ENCODE assay signal across 13 cellular contexts in genomic region chr19:49432141-49433073, GRCh38. TPM values are rescaled to one million over a fixed set of nuclear protein-coding genes. Genes with fewer than 3 reads are reported as not detected.
DNase-seq lines count a peak whose midpoint lies in the region; ATAC-seq lines count a peak whose summit lies in the region.
"Had no signal": no experiment of that assay in that cellular context is flagged by ENCODE, and none has a peak within 500 bp of the region (broad histone marks: within the 10 kb centered on the region; RNA-seq: fewer than 3 reads in every experiment).

No MANE protein-coding gene starts in this region.

- H3K27me3 Mint-ChIP-seq in activated naive CD8-positive, alpha-beta T cell treated with anti-CD3 and anti-CD28 coated beads, Interleukin-2, amount 10 ng/mL, durations not matched to agents 7 days and 5 days = peaks cover 90% of the 10 kb centered on the region
- peaks cover 100% of the 10 kb centered on the region for H3K27me3 Mint-ChIP-seq in activated naive CD8-positive, alpha-beta T cell treated with anti-CD3 and anti-CD28 coated beads for 36 hours
- H3K27me3 Mint-ChIP-seq in T-helper 2 cell treated with Interferon-gamma antibody and Interleukin-4, amounts not matched to agents 5 μg/mL and 100 μg/mL, for 36 hours (ENCODE audit: low read depth) = peaks cover 85% of the 10 kb centered on the region

- H3K4me3 Mint-ChIP-seq in activated naive CD8-positive, alpha-beta T cell treated with anti-CD3 and anti-CD28 coated beads, Interleukin-2, amount 10 ng/mL, durations not matched to agents 7 days and 5 days = peak overlapping the region; percentile 54
- no peak overlapping the region for H3K4me3 Mint-ChIP-seq in activated naive CD8-positive, alpha-beta T cell treated with anti-CD3 and anti-CD28 coated beads for 36 hours
- H3K4me3 Mint-ChIP-seq in T-helper 2 cell treated with Interferon-gamma antibody and Interleukin-4, amounts not matched to agents 5 μg/mL and 100 μg/mL, for 36 hours = peak overlapping the region; percentile 42
- peak overlapping the region; percentile 17 for H3K4me3 Mint-ChIP-seq in stimulated activated effector memory CD8-positive, alpha-beta T cell treated with anti-CD3 and anti-CD28 coated beads, Interleukin-12 subunit alpha, Interleukin-12 subunit beta, amount 100 ng/mL, for 72 hours

- H3K4me1 Mint-ChIP-seq in activated naive CD8-positive, alpha-beta T cell treated with anti-CD3 and anti-CD28 coated beads, Interleukin-2, amount 10 ng/mL, durations not matched to agents 7 days and 5 days = peaks cover 30% of the 10 kb centered on the region
- H3K4me1 Mint-ChIP-seq in activated naive CD8-positive, alpha-beta T cell treated with anti-CD3 and anti-CD28 coated beads for 36 hours = peaks cover 29% of the 10 kb centered on the region
- H3K4me1 Mint-ChIP-seq in T-helper 2 cell treated with Interferon-gamma antibody and Interleukin-4, amounts not matched to agents 5 μg/mL and 100 μg/mL, for 36 hours (ENCODE audit: low read depth) = peaks cover 31% of the 10 kb centered on the region
- H3K4me1 Mint-ChIP-seq in stimulated activated effector memory CD8-positive, alpha-beta T cell treated with anti-CD3 and anti-CD28 coated beads, Interleukin-12 subunit alpha, Interleukin-12 subunit beta, amount 100 ng/mL, for 72 hours = peaks cover 63% of the 10 kb centered on the region

- no peaks in the 10 kb centered on the region for H3K36me3 ChIP-seq in iPS DF 6.9 (ENCODE audit: control insufficient read depth, insufficient read depth, low read length)
- H3K36me3 ChIP-seq: BE2C had no signal

- peaks cover 16% of the 10 kb centered on the region for H3K4me1 ChIP-seq in iPS DF 6.9 (ENCODE audit: control insufficient read depth, insufficient read depth, low read length)
- H3K4me1 ChIP-seq: BE2C had no signal

- DNase-seq in activated naive CD8-positive, alpha-beta T cell treated with anti-CD3 and anti-CD28 coated beads, Interleukin-2, amount 10 ng/mL, durations not matched to agents 7 days and 5 days = no peak
- DNase-seq in activated naive CD8-positive, alpha-beta T cell treated with anti-CD3 and anti-CD28 coated beads for 36 hours = no peak
- DNase-seq in T-helper 2 cell treated with Interferon-gamma antibody and Interleukin-4, amounts not matched to agents 5 μg/mL and 100 μg/mL, for 36 hours (ENCODE audit: low spot score) = no peak
- DNase-seq in iPS DF 6.9 (ENCODE audit: low read depth, low spot score) (no peak), amygdala (lab: John Stamatoyannopoulos, UW) (no peak)
- no peak for DNase-seq in stimulated activated effector memory CD8-positive, alpha-beta T cell treated with anti-CD3 and anti-CD28 coated beads, Interleukin-12 subunit alpha, Interleukin-12 subunit beta, amount 100 ng/mL, for 72 hours (ENCODE audit: low spot score in 2 of 2)
- DNase-seq: NCI-H345, psoas muscle had no signal

- H3K27me3 ChIP-seq in iPS DF 6.9 (ENCODE audit: control insufficient read depth, insufficient read depth, low read length) = peaks cover 5% of the 10 kb centered on the region; the same call in 1 of the 2 replicates

- H3K27ac Mint-ChIP-seq in activated naive CD8-positive, alpha-beta T cell treated with anti-CD3 and anti-CD28 coated beads, Interleukin-2, amount 10 ng/mL, durations not matched to agents 7 days and 5 days = no peak overlapping the region
- no peak overlapping the region for H3K27ac Mint-ChIP-seq in activated naive CD8-positive, alpha-beta T cell treated with anti-CD3 and anti-CD28 coated beads for 36 hours
- H3K27ac Mint-ChIP-seq in T-helper 2 cell treated with Interferon-gamma antibody and Interleukin-4, amounts not matched to agents 5 μg/mL and 100 μg/mL, for 36 hours = no peak overlapping the region
- no peak overlapping the region for H3K27ac Mint-ChIP-seq in stimulated activated effector memory CD8-positive, alpha-beta T cell treated with anti-CD3 and anti-CD28 coated beads, Interleukin-12 subunit alpha, Interleukin-12 subunit beta, amount 100 ng/mL, for 72 hours

- H3K36me3 Mint-ChIP-seq in activated naive CD8-positive, alpha-beta T cell treated with anti-CD3 and anti-CD28 coated beads, Interleukin-2, amount 10 ng/mL, durations not matched to agents 7 days and 5 days = no peaks in the 10 kb centered on the region
- H3K36me3 Mint-ChIP-seq in activated naive CD8-positive, alpha-beta T cell treated with anti-CD3 and anti-CD28 coated beads for 36 hours = peaks cover 2% of the 10 kb centered on the region
- no peaks in the 10 kb centered on the region for H3K36me3 Mint-ChIP-seq in T-helper 2 cell treated with Interferon-gamma antibody and Interleukin-4, amounts not matched to agents 5 μg/mL and 100 μg/mL, for 36 hours (ENCODE audit: low read depth)
- H3K36me3 Mint-ChIP-seq in stimulated activated effector memory CD8-positive, alpha-beta T cell treated with anti-CD3 and anti-CD28 coated beads, Interleukin-12 subunit alpha, Interleukin-12 subunit beta, amount 100 ng/mL, for 72 hours = peaks cover 4% of the 10 kb centered on the region

- H3K4me3 ChIP-seq in iPS DF 6.9 (ENCODE audit: low read length) = peak overlapping the region; percentile 45; the same call in 1 of the 2 replicates
- H3K4me3 ChIP-seq: psoas muscle had no signal

- peak; percentile 67 for ATAC-seq in activated naive CD8-positive, alpha-beta T cell treated with anti-CD3 and anti-CD28 coated beads, Interleukin-2, amount 10 ng/mL, durations not matched to agents 7 days and 5 days (ENCODE audit: low read depth)
- peak; percentile 57 for ATAC-seq in stimulated activated effector memory CD8-positive, alpha-beta T cell treated with anti-CD3 and anti-CD28 coated beads, Interleukin-12 subunit alpha, Interleukin-12 subunit beta, amount 100 ng/mL, for 72 hours
- ATAC-seq in GM18858 (IDR thresholded peaks at IDR 0.05; ENCODE audit: unreplicated experiment) (no peak), GM18498 (IDR thresholded peaks at IDR 0.05; ENCODE audit: unreplicated experiment) (no peak)
- ATAC-seq: Panc1, psoas muscle had no signal

- POLR2A ChIA-PET in activated naive CD8-positive, alpha-beta T cell treated with anti-CD3 and anti-CD28 coated beads, Interleukin-2, amount 10 ng/mL, durations not matched to agents 7 days and 5 days (lab: Charles Lee) = interaction anchor here (1.0 kb wide), 1 partner anchor 31 kb away, joined by 3 read pairs; no protein-coding TSS in a partner anchor

- no peaks in the 10 kb centered on the region for H3K9me3 Mint-ChIP-seq in activated naive CD8-positive, alpha-beta T cell treated with anti-CD3 and anti-CD28 coated beads, Interleukin-2, amount 10 ng/mL, durations not matched to agents 7 days and 5 days
- no peaks in the 10 kb centered on the region for H3K9me3 Mint-ChIP-seq in activated naive CD8-positive, alpha-beta T cell treated with anti-CD3 and anti-CD28 coated beads for 36 hours
- H3K9me3 Mint-ChIP-seq in T-helper 2 cell treated with Interferon-gamma antibody and Interleukin-4, amounts not matched to agents 5 μg/mL and 100 μg/mL, for 36 hours = no peaks in the 10 kb centered on the region
- no peaks in the 10 kb centered on the region for H3K9me3 Mint-ChIP-seq in stimulated activated effector memory CD8-positive, alpha-beta T cell treated with anti-CD3 and anti-CD28 coated beads, Interleukin-12 subunit alpha, Interleukin-12 subunit beta, amount 100 ng/mL, for 72 hours

- WGBS in iPS DF 6.9 (ENCODE audit: insufficient coverage, insufficient read length) = no CpG with 5 or more reads among the region's 63 CpGs

- H3K27ac ChIP-seq in iPS DF 6.9 (ENCODE audit: low read length) = no peak overlapping the region
- H3K27ac ChIP-seq: psoas muscle had no signal

- H3K9me3 ChIP-seq in iPS DF 6.9 (ENCODE audit: control insufficient read depth, insufficient read depth, low read length) = no peaks in the 10 kb centered on the region
- H3K9me3 ChIP-seq: BE2C, psoas muscle had no signal

RNA-seq across cellular contexts. Expression of gene GFY, which starts 7.2 kb away (rescaled TPM):
- total RNA-seq in activated naive CD8-positive, alpha-beta T cell treated with anti-CD3 and anti-CD28 coated beads, Interleukin-2, amount 10 ng/mL, durations not matched to agents 7 days and 5 days = not detected
- not detected for total RNA-seq in activated naive CD8-positive, alpha-beta T cell treated with anti-CD3 and anti-CD28 coated beads for 36 hours
- total RNA-seq: MCF 10A, psoas muscle had no signal

RNA-seq across cellular contexts. Expression of gene SLC17A7, which starts 8.9 kb away (rescaled TPM):
- under 1 TPM; 0.14 to 0.25 TPM for total RNA-seq in activated naive CD8-positive, alpha-beta T cell treated with anti-CD3 and anti-CD28 coated beads, Interleukin-2, amount 10 ng/mL, durations not matched to agents 7 days and 5 days
- total RNA-seq in activated naive CD8-positive, alpha-beta T cell treated with anti-CD3 and anti-CD28 coated beads for 36 hours = not detected
- total RNA-seq: MCF 10A had no signal

RNA-seq across cellular contexts. Expression of gene PTH2, which starts 9.2 kb away (rescaled TPM):
- not detected for total RNA-seq in activated naive CD8-positive, alpha-beta T cell treated with anti-CD3 and anti-CD28 coated beads, Interleukin-2, amount 10 ng/mL, durations not matched to agents 7 days and 5 days
- total RNA-seq in activated naive CD8-positive, alpha-beta T cell treated with anti-CD3 and anti-CD28 coated beads for 36 hours = not detected
- total RNA-seq: MCF 10A, psoas muscle had no signal

RNA-seq across cellular contexts. Expression of gene PIH1D1, which starts 19.2 kb away (rescaled TPM):
- total RNA-seq in activated naive CD8-positive, alpha-beta T cell treated with anti-CD3 and anti-CD28 coated beads, Interleukin-2, amount 10 ng/mL, durations not matched to agents 7 days and 5 days = 100 to 1,000 TPM; 143 to 148 TPM
- total RNA-seq in activated naive CD8-positive, alpha-beta T cell treated with anti-CD3 and anti-CD28 coated beads for 36 hours = 100 to 1,000 TPM; 140 to 141 TPM

RNA-seq across cellular contexts. Expression of gene ALDH16A1, which starts 20.6 kb away (rescaled TPM):
- total RNA-seq in activated naive CD8-positive, alpha-beta T cell treated with anti-CD3 and anti-CD28 coated beads, Interleukin-2, amount 10 ng/mL, durations not matched to agents 7 days and 5 days = 10 to 100 TPM; 41.8 to 42.9 TPM
- total RNA-seq in activated naive CD8-positive, alpha-beta T cell treated with anti-CD3 and anti-CD28 coated beads for 36 hours = 10 to 100 TPM; 34.4 to 42.0 TPM

Comparison
In these comparisons a context has a peak if more than half of its experiments do, and no peak if none do; other contexts are left out.
1. ATAC-seq: peak in activated naive CD8-positive, alpha-beta T cell treated with anti-CD3 and anti-CD28 coated beads, Interleukin-2, amount 10 ng/mL, durations not matched to agents 7 days and 5 days (single experiment) and stimulated activated effector memory CD8-positive, alpha-beta T cell treated with anti-CD3 and anti-CD28 coated beads, Interleukin-12 subunit alpha, Interleukin-12 subunit beta, amount 100 ng/mL, for 72 hours (single experiment); none in GM18858 (single experiment) and GM18498 (single experiment).